Comparison of ENCODE assay signal across 10 cellular contexts in the genomic region with DNA sequence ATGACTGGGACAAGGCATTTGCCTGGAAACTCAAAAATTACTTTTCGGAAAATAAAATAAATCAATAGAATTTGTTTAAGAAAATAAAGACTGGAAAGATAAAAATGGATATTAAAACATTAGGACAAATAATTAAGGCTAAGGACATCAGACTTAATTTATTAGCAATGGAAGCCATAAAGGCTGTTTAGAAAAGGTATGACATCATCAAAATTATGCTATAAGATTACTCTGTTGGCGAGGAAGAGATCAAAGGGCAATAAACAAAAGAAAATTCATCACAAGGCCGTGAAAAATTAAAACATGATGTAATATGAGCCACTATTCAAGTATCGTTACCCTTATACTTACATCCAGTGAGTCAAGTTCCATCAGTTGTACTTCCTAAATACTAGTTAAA. TPM values are rescaled to one million over a fixed set of nuclear protein-coding genes. Genes with fewer than 3 reads are reported as not detected.
"Had no signal": no experiment of that assay in that cellular context is flagged by ENCODE, and none has a peak within 500 bp of the region (broad histone marks: within the 10 kb centered on the region; RNA-seq: fewer than 3 reads in every experiment).

No MANE protein-coding gene starts in this region.

- H3K27ac ChIP-seq: HL-60, KMS-11 had no signal

- ATAC-seq: K562 had no signal

- DNase-seq: IMR-90, Karpas-422, KBM-7, KG1 had no signal

- H3K4me3 ChIP-seq: K562 had no signal

- H3K4me2 ChIP-seq: KMS-11 had no signal

- FAIRE-seq: HTR-8/SVneo, K562 had no signal

- H3K9ac ChIP-seq: KMS-11 had no signal

RNA-seq across cellular contexts. Expression of a gene that starts 2.7 kb away (rescaled TPM):
- total RNA-seq: HT-29, IMR-90 had no signal
- polyA plus RNA-seq: IgD-negative memory B cell, IMR-90 had no signal
